In the genomic region with DNA sequence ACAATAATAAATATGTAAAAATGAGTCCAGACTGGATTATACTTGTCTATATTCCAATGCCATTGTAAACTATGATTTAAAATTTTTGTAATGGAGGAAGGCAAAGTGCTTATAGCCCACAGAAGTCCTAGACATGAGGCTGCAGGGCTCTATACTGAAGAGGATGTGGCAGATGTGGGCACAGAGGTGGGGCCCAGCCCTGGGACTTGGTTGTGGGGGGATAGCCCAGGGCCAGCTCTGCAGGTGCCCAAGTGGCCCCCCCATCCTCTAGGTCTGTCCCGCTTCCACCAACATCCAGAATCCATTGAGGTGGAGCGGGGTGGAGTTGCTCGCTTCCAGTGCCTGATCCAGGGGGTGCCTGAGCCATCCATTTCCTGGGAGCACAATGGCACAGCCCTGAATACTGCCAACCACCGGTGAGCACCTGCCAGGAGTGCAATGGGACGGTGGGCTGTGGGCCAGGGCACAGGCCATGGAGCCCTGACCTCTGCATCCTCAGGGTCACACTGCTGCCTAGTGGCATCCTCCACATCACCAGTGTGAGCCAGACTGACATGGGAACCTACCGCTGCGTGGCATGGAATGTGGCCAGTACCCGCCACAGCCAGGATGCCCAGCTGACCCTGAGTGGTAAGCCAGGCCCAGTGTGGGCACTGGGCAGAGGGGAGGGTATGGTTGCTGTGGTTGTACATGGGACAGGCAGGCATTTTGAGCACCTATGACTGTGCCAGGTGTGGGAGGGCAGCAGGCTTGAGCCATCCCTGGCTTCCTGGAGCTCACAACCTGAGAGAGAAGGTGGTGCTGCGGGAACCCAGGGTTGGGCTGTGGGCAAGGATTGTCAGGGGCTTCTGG, we compare ENCODE assay signal across 13 cellular contexts. TPM values are rescaled to one million over a fixed set of nuclear protein-coding genes. Genes with fewer than 3 reads are reported as not detected.
DNase-seq lines count a peak whose midpoint lies in the region; ATAC-seq and TF ChIP-seq lines count a peak whose summit lies in the region.
"Had no signal": no experiment of that assay in that cellular context is flagged by ENCODE, and none has a peak within 500 bp of the region (broad histone marks: within the 10 kb centered on the region; RNA-seq: fewer than 3 reads in every experiment).

No MANE protein-coding gene starts in this region.

- H3K4me3 ChIP-seq in right lobe of liver = no peak overlapping the region
- H3K4me3 ChIP-seq in tibial nerve = no peak overlapping the region
- H3K4me3 ChIP-seq: heart right ventricle, MG63 had no signal

- H3K27me3 ChIP-seq in right lobe of liver (no peaks in the 10 kb centered on the region), tibial nerve (peaks cover 0 to 15% of the 10 kb centered on the region in 2 donors)
- H3K27me3 ChIP-seq: heart right ventricle, MG63 had no signal

- intact Hi-C loops in right lobe of liver (cut with DNase I) = loop anchor here in 1 of 2 donors (5.0 to 10.0 kb wide), 2 partner anchors 129 to 191 kb away; a partner anchor contains a TSS

- peak; percentile 54 for DNase-seq in activated effector memory CD4-positive, alpha-beta T cell treated with anti-CD3 and anti-CD28 coated beads, Interleukin-2, amount 50 U/mL, for 16 hours
- no peak for DNase-seq in activated effector memory CD4-positive, alpha-beta T cell treated with Interleukin-2 at 50 U/mL for 16 hours
- DNase-seq in activated CD8-positive, alpha-beta T cell treated with anti-CD3 and anti-CD28 coated beads, Interleukin-2, amount 10 ng/mL, durations not matched to agents 7 days and 5 days = peak; percentile 67
- DNase-seq in right lobe of liver (peak in 1 of 3 donors; percentile 64), tibial nerve (ENCODE audit: low spot score in 2 of 2) (no peak)
- no peak for DNase-seq in stimulated activated naive B cell treated with anti-CD40 and anti-IgM and Interleukin-4, amounts not matched to agents 10 μg/mL and 1 μg/mL and 100 μg/mL, for 72 hours
- DNase-seq: activated naive CD4-positive, alpha-beta T cell treated with Interleukin-2 at 50 U/mL for 16 hours; heart right ventricle; left ventricle myocardium superior; MG63; NCI-H1436 treated with DMSO at 0.1 percent for 48 hours had no signal

- 48% methylated on average over 3 of the region's 9 CpGs for WGBS in right lobe of liver (ENCODE audit: insufficient coverage, low coverage, low lambda C conversion rate, missing lambda C conversion rate)
- WGBS in tibial nerve, 2 donors = 76 to 89% methylated on average over 5 to 9 of the region's 9 CpGs

- TF ChIP-seq CTCF in right lobe of liver (IDR thresholded peaks at IDR 0.05) (no peak), tibial nerve (IDR thresholded peaks at IDR 0.05) (no peak)

- CTCF ChIA-PET in activated CD8-positive, alpha-beta T cell treated with anti-CD3 and anti-CD28 coated beads, Interleukin-2, amount 10 ng/mL, durations not matched to agents 7 days and 5 days (lab: Charles Lee) = interaction anchor here (0.6 to 4.6 kb wide), 26 partner anchors 8 to 532 kb away, joined by 3 to 50 read pairs (median 4); a partner anchor contains a TSS

- H3K36me3 Mint-ChIP-seq in activated CD8-positive, alpha-beta T cell treated with anti-CD3 and anti-CD28 coated beads, Interleukin-2, amount 10 ng/mL, durations not matched to agents 7 days and 5 days (ENCODE audit: low read depth) = no peaks in the 10 kb centered on the region
- peaks cover 4 to 10% of the 10 kb centered on the region in 2 donors for H3K36me3 Mint-ChIP-seq in stimulated activated naive B cell treated with anti-CD40 and anti-IgM and Interleukin-4, amounts not matched to agents 10 μg/mL and 1 μg/mL and 100 μg/mL, for 72 hours

- no peaks in the 10 kb centered on the region for H3K9me3 Mint-ChIP-seq in activated CD8-positive, alpha-beta T cell treated with anti-CD3 and anti-CD28 coated beads, Interleukin-2, amount 10 ng/mL, durations not matched to agents 7 days and 5 days (ENCODE audit: insufficient read depth)
- no peaks in the 10 kb centered on the region for H3K9me3 Mint-ChIP-seq in stimulated activated naive B cell treated with anti-CD40 and anti-IgM and Interleukin-4, amounts not matched to agents 10 μg/mL and 1 μg/mL and 100 μg/mL, for 72 hours

- H3K36me3 ChIP-seq in right lobe of liver (no peaks in the 10 kb centered on the region), tibial nerve (peaks cover 0 to 17% (median 0%) of the 10 kb centered on the region in 3 donors)
- H3K36me3 ChIP-seq: MG63 had no signal

- peaks cover 0 to 10% (median 5%) of the 10 kb centered on the region in 4 donors for H3K4me1 ChIP-seq in right lobe of liver
- peaks cover 0 to 11% (median 0%) of the 10 kb centered on the region in 4 donors for H3K4me1 ChIP-seq in tibial nerve

- H3K9me3 ChIP-seq in right lobe of liver = no peaks in the 10 kb centered on the region
- no peaks in the 10 kb centered on the region for H3K9me3 ChIP-seq in tibial nerve
- H3K9me3 ChIP-seq: heart right ventricle, MG63 had no signal

- TF ChIP-seq POLR2A in right lobe of liver (IDR thresholded peaks at IDR 0.05) (no peak), tibial nerve (IDR thresholded peaks at IDR 0.05) (no peak)

- POLR2A ChIA-PET in activated CD8-positive, alpha-beta T cell treated with anti-CD3 and anti-CD28 coated beads, Interleukin-2, amount 10 ng/mL, durations not matched to agents 7 days and 5 days (lab: Charles Lee) = interaction anchor here (1.3 to 1.6 kb wide), 5 partner anchors 134 to 194 kb away, joined by 3 to 5 read pairs (median 4); a partner anchor contains a TSS

- H3K27ac Mint-ChIP-seq in activated CD8-positive, alpha-beta T cell treated with anti-CD3 and anti-CD28 coated beads, Interleukin-2, amount 10 ng/mL, durations not matched to agents 7 days and 5 days = peak overlapping the region; percentile 79
- H3K27ac Mint-ChIP-seq in stimulated activated naive B cell treated with anti-CD40 and anti-IgM and Interleukin-4, amounts not matched to agents 10 μg/mL and 1 μg/mL and 100 μg/mL, for 72 hours = peak overlapping the region; percentile 3

- peak; percentile 42 for ATAC-seq in activated CD8-positive, alpha-beta T cell treated with anti-CD3 and anti-CD28 coated beads, Interleukin-2, amount 10 ng/mL, durations not matched to agents 7 days and 5 days
- peak in 3 of 4 donors; percentile 2 to 11 (median 3) for ATAC-seq in right lobe of liver
- no peak for ATAC-seq in stimulated activated naive B cell treated with anti-CD40 and anti-IgM and Interleukin-4, amounts not matched to agents 10 μg/mL and 1 μg/mL and 100 μg/mL, for 72 hours (replicated peaks)
- no peak for ATAC-seq in GM19467 (IDR thresholded peaks at IDR 0.05; ENCODE audit: unreplicated experiment)
- no peak for ATAC-seq in HG03196 (IDR thresholded peaks at IDR 0.05; ENCODE audit: unreplicated experiment)

- H3K27ac ChIP-seq in right lobe of liver (no peak overlapping the region), tibial nerve (no peak overlapping the region)
- H3K27ac ChIP-seq: heart right ventricle had no signal

- TF ChIP-seq EP300 in tibial nerve (IDR thresholded peaks at IDR 0.05) = no peak

- H3K4me1 Mint-ChIP-seq in activated CD8-positive, alpha-beta T cell treated with anti-CD3 and anti-CD28 coated beads, Interleukin-2, amount 10 ng/mL, durations not matched to agents 7 days and 5 days (ENCODE audit: low read depth) = peaks cover 61% of the 10 kb centered on the region
- H3K4me1 Mint-ChIP-seq in stimulated activated naive B cell treated with anti-CD40 and anti-IgM and Interleukin-4, amounts not matched to agents 10 μg/mL and 1 μg/mL and 100 μg/mL, for 72 hours = peaks cover 19 to 58% of the 10 kb centered on the region in 2 donors

- H3K4me3 Mint-ChIP-seq in activated CD8-positive, alpha-beta T cell treated with anti-CD3 and anti-CD28 coated beads, Interleukin-2, amount 10 ng/mL, durations not matched to agents 7 days and 5 days = no peak overlapping the region
- no peak overlapping the region for H3K4me3 Mint-ChIP-seq in stimulated activated naive B cell treated with anti-CD40 and anti-IgM and Interleukin-4, amounts not matched to agents 10 μg/mL and 1 μg/mL and 100 μg/mL, for 72 hours

- no peaks in the 10 kb centered on the region for H3K27me3 Mint-ChIP-seq in activated CD8-positive, alpha-beta T cell treated with anti-CD3 and anti-CD28 coated beads, Interleukin-2, amount 10 ng/mL, durations not matched to agents 7 days and 5 days (ENCODE audit: low read depth)
- H3K27me3 Mint-ChIP-seq in stimulated activated naive B cell treated with anti-CD40 and anti-IgM and Interleukin-4, amounts not matched to agents 10 μg/mL and 1 μg/mL and 100 μg/mL, for 72 hours = no peaks in the 10 kb centered on the region

RNA-seq across cellular contexts. Expression of a gene that starts 21.0 kb away (rescaled TPM):
- 10 to 100 TPM; 41.1 to 50.1 TPM for total RNA-seq in activated CD8-positive, alpha-beta T cell treated with anti-CD3 and anti-CD28 coated beads, Interleukin-2, amount 10 ng/mL, durations not matched to agents 7 days and 5 days
- total RNA-seq in right lobe of liver (10 to 100 TPM; 25.4 to 50.4 (median 36.9) TPM), tibial nerve (10 to 100 TPM; 38.5 to 89.4 (median 59.2) TPM)

Comparison
In these comparisons a context has a peak if more than half of its experiments do, and no peak if none do; other contexts are left out.
1. DNase-seq: peak in activated effector memory CD4-positive, alpha-beta T cell treated with anti-CD3 and anti-CD28 coated beads, Interleukin-2, amount 50 U/mL, for 16 hours (single experiment) and activated CD8-positive, alpha-beta T cell treated with anti-CD3 and anti-CD28 coated beads, Interleukin-2, amount 10 ng/mL, durations not matched to agents 7 days and 5 days (single experiment); none in activated effector memory CD4-positive, alpha-beta T cell treated with Interleukin-2 at 50 U/mL for 16 hours (single experiment), stimulated activated naive B cell treated with anti-CD40 and anti-IgM and Interleukin-4, amounts not matched to agents 10 μg/mL and 1 μg/mL and 100 μg/mL, for 72 hours (single experiment) and tibial nerve (0 of 2).
2. ATAC-seq: peak in activated CD8-positive, alpha-beta T cell treated with anti-CD3 and anti-CD28 coated beads, Interleukin-2, amount 10 ng/mL, durations not matched to agents 7 days and 5 days (single experiment) and right lobe of liver (3 of 4); none in stimulated activated naive B cell treated with anti-CD40 and anti-IgM and Interleukin-4, amounts not matched to agents 10 μg/mL and 1 μg/mL and 100 μg/mL, for 72 hours (0 of 2), GM19467 (single experiment) and HG03196 (single experiment).